8 cellular contexts compared by ENCODE assay signal in genomic region chr12:125065753-125066570, GRCh38. TPM values are rescaled to one million over a fixed set of nuclear protein-coding genes. Genes with fewer than 3 reads are reported as not detected.
DNase-seq lines count a peak whose midpoint lies in the region; ATAC-seq, FAIRE-seq and TF ChIP-seq lines count a peak whose summit lies in the region.

No MANE protein-coding gene starts in this region.

- peaks cover 0 to 9% (median 3%) of the 10 kb centered on the region in 5 experiments for H3K9me3 Mint-ChIP-seq in brain

- peaks cover 6% of the 10 kb centered on the region for H3K36me3 Mint-ChIP-seq in brain

- no peaks in the 10 kb centered on the region for H3K27me3 ChIP-seq in mesendoderm (ENCODE audit: insufficient read depth, low read length, poor library complexity)

- peaks cover 29% of the 10 kb centered on the region for H3K79me1 ChIP-seq in mesendoderm (ENCODE audit: low read length)

- H4K8ac ChIP-seq in mesendoderm (ENCODE audit: low read depth, low read length), result no peak overlapping the region

- FAIRE-seq in GM19239 (lab: Jason Lieb, UNC), result no peak

- H3K9ac ChIP-seq in mesendoderm (ENCODE audit: low read length), result peak overlapping the region; percentile 76

- no peak overlapping the region for H2BK120ac ChIP-seq in mesendoderm (ENCODE audit: low read depth, low read length)

- H3K18ac ChIP-seq in mesendoderm (ENCODE audit: low read length), result peak overlapping the region; percentile 64

- ATAC-seq in HG03097 (IDR thresholded peaks at IDR 0.05; ENCODE audit: low FRiP score, unreplicated experiment), result peak; percentile 12
- no peak for ATAC-seq in HG03571 (IDR thresholded peaks at IDR 0.05; ENCODE audit: unreplicated experiment)
- ATAC-seq in GM21367 (IDR thresholded peaks at IDR 0.05; ENCODE audit: unreplicated experiment), result no peak

- peaks cover 24% of the 10 kb centered on the region for H3K79me2 ChIP-seq in mesendoderm (ENCODE audit: control insufficient read depth, insufficient read depth, low read length)

- H3K27ac Mint-ChIP-seq in brain, result peak overlapping the region in 4 of 5 experiments; percentile 63 to 96 (median 85)

- peaks cover 4% of the 10 kb centered on the region for H3K4me1 ChIP-seq in mesendoderm (ENCODE audit: control insufficient read depth, low read depth, low read length)

- no peak overlapping the region for H2BK15ac ChIP-seq in mesendoderm (replicated peaks; ENCODE audit: low read depth)

- H3K36me3 ChIP-seq in mesendoderm (ENCODE audit: control insufficient read depth, insufficient read depth, low read length), result no peaks in the 10 kb centered on the region

- no peak overlapping the region for H3K4ac ChIP-seq in mesendoderm (ENCODE audit: low read depth, low read length)

- H3K23ac ChIP-seq in mesendoderm (ENCODE audit: low read length), result peak overlapping the region; percentile 11

- H3K4me1 Mint-ChIP-seq in brain, result peaks cover 56% of the 10 kb centered on the region

- H2BK5ac ChIP-seq in mesendoderm (ENCODE audit: low read length), result no peak overlapping the region

- H3K56ac ChIP-seq in mesendoderm (ENCODE audit: low read length), result peak overlapping the region; percentile 81

- H3K4me3 ChIP-seq in GM12864 (ENCODE audit: low read depth, low read length), result peak overlapping the region; percentile 98
- peak overlapping the region; percentile 68 for H3K4me3 ChIP-seq in mesendoderm (ENCODE audit: low read length)

- H3K4me2 ChIP-seq in mesendoderm (ENCODE audit: low read length), result peak overlapping the region; percentile 90

- DNase-seq in GM12864 (ENCODE audit: low read depth) (no peak), mesendoderm (peak; percentile 32), GM19239 (ENCODE audit: insufficient read length, low spot score) (no peak), activated gamma-delta T cell (lab: John Stamatoyannopoulos, UW) (no peak)

- H2AK5ac ChIP-seq in mesendoderm (ENCODE audit: low read length), result no peak overlapping the region

- WGBS in mesendoderm (ENCODE audit: extremely low coverage, insufficient coverage, low lambda C conversion rate), result no CpG with 5 or more reads among the region's 23 CpGs

- H3K4me3 Mint-ChIP-seq in brain, result peak overlapping the region; percentile 85 to 96 (median 89)

- H4K5ac ChIP-seq in mesendoderm (ENCODE audit: low read length), result no peak overlapping the region

- H3K27me3 Mint-ChIP-seq in brain, result peaks cover 6% of the 10 kb centered on the region

- TF ChIP-seq CTCF in GM12864 (IDR thresholded peaks at IDR 0.05; ENCODE audit: low read depth, low read length, missing control alignments) (no peak), brain (conservative IDR thresholded peaks at IDR 0.05) (no peak)

- peak overlapping the region; percentile 58 for H3K27ac ChIP-seq in mesendoderm (ENCODE audit: low read depth, low read length)

RNA-seq across cellular contexts. Expression of gene AACS, which starts 0.7 kb away (rescaled TPM):
- 56.9 TPM for polyA plus RNA-seq in brain (ENCODE audit: insufficient read depth, low read depth, low replicate concordance)
- 14.0 TPM for polyA plus RNA-seq in mesendoderm (2013, experiment 1 of 2)
- 15.1 TPM for polyA plus RNA-seq in mesendoderm (2013, experiment 2 of 2)
